In the genomic region with DNA sequence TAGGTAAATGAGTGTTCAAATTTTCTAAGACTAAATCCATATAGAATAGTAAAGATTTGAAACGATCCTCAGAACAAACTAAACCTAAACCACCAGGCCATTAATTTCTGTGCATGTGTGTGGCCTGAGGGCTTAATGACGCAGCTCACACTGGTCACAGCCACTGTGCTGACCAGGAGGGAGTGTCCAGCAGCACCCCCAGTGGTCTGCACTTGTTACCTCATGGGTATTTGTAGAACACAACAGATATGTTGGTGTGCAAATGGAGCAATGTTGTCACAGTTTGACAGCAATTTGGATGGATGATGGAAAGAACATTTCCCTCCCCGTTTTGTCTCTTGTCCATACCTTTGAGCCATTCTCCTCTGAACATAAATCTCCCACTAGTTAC, we compare ENCODE assay signal across 18 cellular contexts.
A peak's percentile ranks its signal among the peaks of the same experiment; 100 is the strongest.
DNase-seq lines count a peak whose midpoint lies in the region; ATAC-seq and TF ChIP-seq lines count a peak whose summit lies in the region.
"Had no signal": no experiment of that assay in that cellular context is flagged by ENCODE, and none has a peak within 500 bp of the region (broad histone marks: within the 10 kb centered on the region; RNA-seq: fewer than 3 reads in every experiment).

No MANE protein-coding gene starts in this region.

- no peaks in the 10 kb centered on the region for H3K36me3 ChIP-seq in MM.1S (replicated peaks; ENCODE audit: insufficient read depth, low read length)
- H3K36me3 ChIP-seq: cardiac muscle cell had no signal

- H3K9ac ChIP-seq in MM.1S (ENCODE audit: low read length) = no peak overlapping the region

- ATAC-seq in GM21825 (IDR thresholded peaks at IDR 0.05; ENCODE audit: unreplicated experiment) (no peak), GM19328 (IDR thresholded peaks at IDR 0.05; ENCODE audit: unreplicated experiment) (no peak)
- ATAC-seq: activated naive CD4-positive, alpha-beta T cell treated with anti-CD3 and anti-CD28 coated beads, Interleukin-2, amount 50 U/mL, for 72 hours had no signal

- H3K4me2 ChIP-seq in MM.1S (ENCODE audit: low read depth, low read length) = peak overlapping the region; percentile 80

- peak; percentile 23 for TF ChIP-seq CTCF in GM12864 (IDR thresholded peaks at IDR 0.05; ENCODE audit: low read depth, low read length, missing control alignments)
- TF ChIP-seq CTCF in MM.1S (IDR thresholded peaks at IDR 0.05; ENCODE audit: low read length) = peak; percentile 34

- peaks cover 30% of the 10 kb centered on the region for H3K4me1 ChIP-seq in MM.1S (ENCODE audit: low read length)

- no peaks in the 10 kb centered on the region for H3K9me3 ChIP-seq in MM.1S (replicated peaks; ENCODE audit: insufficient read depth, low read length)

- H4K20me1 ChIP-seq in MM.1S (ENCODE audit: insufficient read depth, low read length) = no peaks in the 10 kb centered on the region

- no peaks in the 10 kb centered on the region for H3K9me2 ChIP-seq in MM.1S (replicated peaks; ENCODE audit: insufficient read depth, low read length)

- H3K4me3 ChIP-seq in GM12864 (ENCODE audit: low read depth, low read length) (no peak overlapping the region), MM.1S (ENCODE audit: low read length) (peak overlapping the region; percentile 42; the same call in 1 of the 2 replicates)
- H3K4me3 ChIP-seq: cardiac muscle cell had no signal

- peaks cover 10% of the 10 kb centered on the region for H3F3A ChIP-seq in MM.1S (ENCODE audit: insufficient read depth, low read length)

- DNase-seq in GM12864 (ENCODE audit: low read depth) (no peak), MM.1S (peak; percentile 23), ecto neural progenitor cell (ENCODE audit: low spot score) (peak; percentile 49), renal cortical epithelial cell (ENCODE audit: low read depth) (peak; percentile 8)
- DNase-seq in activated naive CD4-positive, alpha-beta T cell treated with anti-CD3 and anti-CD28 coated beads, Interleukin-2, amount 50 U/mL, for 16 hours = no peak
- DNase-seq in activated CD8-positive, alpha-beta memory T cell treated with anti-CD3 and anti-CD28 coated beads, Interleukin-2, amount 50 U/mL, for 4 hours = no peak
- DNase-seq: activated CD4-positive, alpha-beta T cell treated with anti-CD3 and anti-CD28 coated beads for 1 hour; CD4-positive, CD25-positive, alpha-beta regulatory T cell; immature natural killer cell; MV-4-11; NCI-H2081; NCI-H526; stimulated activated CD4-positive, alpha-beta T cell treated with anti-CD3 and anti-CD28 coated beads, Interleukin-12 subunit alpha, Interleukin-12 subunit beta, amount 100 ng/mL, for 4 hours; T-helper 1 cell had no signal

- H2AFZ ChIP-seq in MM.1S (ENCODE audit: low read length) = no peak overlapping the region

- H3K27me3 ChIP-seq in MM.1S (replicated peaks; ENCODE audit: insufficient read depth, low read length) = no peaks in the 10 kb centered on the region

- peak overlapping the region; percentile 81; the same call in 1 of the 2 replicates for H3K27ac ChIP-seq in MM.1S (ENCODE audit: low read length)
- H3K27ac ChIP-seq: cardiac muscle cell had no signal

- no peaks in the 10 kb centered on the region for H3K79me2 ChIP-seq in MM.1S (ENCODE audit: low read length)

Comparison
In these comparisons a context has a peak if more than half of its experiments do, and no peak if none do; other contexts are left out.
1. DNase-seq: peak in MM.1S (single experiment), ecto neural progenitor cell (single experiment) and renal cortical epithelial cell (single experiment); none in GM12864 (single experiment), activated naive CD4-positive, alpha-beta T cell treated with anti-CD3 and anti-CD28 coated beads, Interleukin-2, amount 50 U/mL, for 16 hours (single experiment) and activated CD8-positive, alpha-beta memory T cell treated with anti-CD3 and anti-CD28 coated beads, Interleukin-2, amount 50 U/mL, for 4 hours (single experiment).